ENCODE assay signal across 17 cellular contexts in genomic region chr17:13918247-13918646, GRCh38.
DNase-seq lines count a peak whose midpoint lies in the region; ATAC-seq and TF ChIP-seq lines count a peak whose summit lies in the region.
"Had no signal": no experiment of that assay in that cellular context is flagged by ENCODE, and none has a peak within 500 bp of the region (broad histone marks: within the 10 kb centered on the region; RNA-seq: fewer than 3 reads in every experiment).

No MANE protein-coding gene starts in this region.

- TF ChIP-seq CTCF in OCI-LY1 (IDR thresholded peaks at IDR 0.05; ENCODE audit: low read length) = no peak

- H3K4me3 Mint-ChIP-seq in naive B cell = peak overlapping the region in 6 of 8 donors; percentile 57 to 77 (median 72)
- H3K4me3 Mint-ChIP-seq: CD4-positive, alpha-beta T cell; HFFc6 had no signal

- 0 out of 22 replicates have a peak overlapping the region, but pooled peaks of 1 of the 11 experiments have one; percentile 5 for H3K27ac ChIP-seq in BLaER1 treated with 17β-estradiol and CSF1 and Interleukin-3, amounts not matched to agents 10 nM and 100 nM
- H3K27ac ChIP-seq in OCI-LY1 (ENCODE audit: low read depth, low read length, poor library complexity, severe bottlenecking) = peak overlapping the region; percentile 86

- intact Hi-C loops in posterior cingulate gyrus (cut with DNase I) = no loop called here

- H3K9ac ChIP-seq in BLaER1 treated with 17β-estradiol and CSF1 and Interleukin-3, amounts not matched to agents 10 nM and 100 nM = no peak overlapping the region
- no peak overlapping the region for H3K9ac ChIP-seq in OCI-LY1 (ENCODE audit: low read length)

- peaks cover 0 to 5% (median under 1%) of the 10 kb centered on the region in 11 experiments; a peak in 7 of 22 replicates for H3K9me3 ChIP-seq in BLaER1 treated with 17β-estradiol and CSF1 and Interleukin-3, amounts not matched to agents 10 nM and 100 nM (replicated peaks in 1 of 11)
- H3K9me3 ChIP-seq in OCI-LY1 (ENCODE audit: low read length) = no peaks in the 10 kb centered on the region
- H3K9me3 ChIP-seq: Caco-2 had no signal

- H3K9me3 Mint-ChIP-seq in naive B cell = peaks cover 0 to 3% (median 0%) of the 10 kb centered on the region in 7 donors
- H3K9me3 Mint-ChIP-seq: CD4-positive, alpha-beta T cell; HFFc6 had no signal

- ATAC-seq in left lobe of liver (peak; percentile 75), naive B cell (ENCODE audit: low read depth in 2 of 2) (no peak), GM19035 (IDR thresholded peaks at IDR 0.05; ENCODE audit: unreplicated experiment) (no peak)
- ATAC-seq: HCT116 had no signal

- H3K36me3 Mint-ChIP-seq in naive B cell = no peaks in the 10 kb centered on the region

- no peaks in the 10 kb centered on the region for H3K27me3 ChIP-seq in BLaER1 treated with 17β-estradiol and CSF1 and Interleukin-3, amounts not matched to agents 10 nM and 100 nM
- no peaks in the 10 kb centered on the region for H3K27me3 ChIP-seq in OCI-LY1 (ENCODE audit: insufficient read depth, low read length)

- no peaks in the 10 kb centered on the region for H3K79me2 ChIP-seq in OCI-LY1 (ENCODE audit: insufficient read depth, low read length)

- no peaks in the 10 kb centered on the region for H3K9me2 ChIP-seq in OCI-LY1 (ENCODE audit: low read depth, low read length)

- peak overlapping the region in 8 of 11 experiments; percentile 2 to 84 (median 50); a peak in 10 of 22 replicates for H3K4me2 ChIP-seq in BLaER1 treated with 17β-estradiol and CSF1 and Interleukin-3, amounts not matched to agents 10 nM and 100 nM
- peak overlapping the region; percentile 39; the same call in 1 of the 2 replicates for H3K4me2 ChIP-seq in OCI-LY1 (ENCODE audit: low read length)

- no peak overlapping the region for H2AFZ ChIP-seq in OCI-LY1 (ENCODE audit: low read length)

- H3K36me3 ChIP-seq in BLaER1 treated with 17β-estradiol and CSF1 and Interleukin-3, amounts not matched to agents 10 nM and 100 nM = no peaks in the 10 kb centered on the region; a peak in 1 of 22 replicates
- H3K36me3 ChIP-seq in OCI-LY1 (ENCODE audit: insufficient read depth, low read length) = no peaks in the 10 kb centered on the region

- peak overlapping the region; percentile 48 to 95 (median 86) for H3K27ac Mint-ChIP-seq in naive B cell
- H3K27ac Mint-ChIP-seq: CD4-positive, alpha-beta T cell; HFFc6 had no signal

- H3K27me3 Mint-ChIP-seq in naive B cell = no peaks in the 10 kb centered on the region
- H3K27me3 Mint-ChIP-seq: CD4-positive, alpha-beta T cell had no signal

- H3K4me1 Mint-ChIP-seq in naive B cell = peaks cover 50 to 86% (median 62%) of the 10 kb centered on the region in 3 donors

- no peaks in the 10 kb centered on the region for H3F3A ChIP-seq in OCI-LY1 (ENCODE audit: insufficient read depth, low read length)

- no peak for DNase-seq in left lobe of liver (ENCODE audit: low spot score)
- DNase-seq in naive B cell = no peak
- no peak for DNase-seq in activated CD4-positive, alpha-beta T cell treated with anti-CD3 and anti-CD28 coated beads for 4 hours
- no peak for DNase-seq in posterior cingulate gyrus
- no peak for DNase-seq in activated CD4-positive, alpha-beta T cell treated with anti-CD3 and anti-CD28 coated beads, Interleukin-2, amount 50 U/mL, for 1 hour
- DNase-seq: 8988T; C1 segment of cervical spinal cord; Caco-2; CD4-positive, alpha-beta T cell; GDM1; GOT3; H7; HFFc6 had no signal

- no peaks in the 10 kb centered on the region for H4K20me1 ChIP-seq in BLaER1 treated with 17β-estradiol and CSF1 and Interleukin-3, amounts not matched to agents 10 nM and 100 nM
- no peaks in the 10 kb centered on the region for H4K20me1 ChIP-seq in OCI-LY1 (ENCODE audit: insufficient read depth, low read length)

- H3K4me3 ChIP-seq in BLaER1 treated with 17β-estradiol and CSF1 and Interleukin-3, amounts not matched to agents 10 nM and 100 nM = no peak overlapping the region
- no peak overlapping the region for H3K4me3 ChIP-seq in OCI-LY1 (ENCODE audit: low read depth, low read length, poor library complexity, severe bottlenecking)

- peaks cover 7 to 74% (median 21%) of the 10 kb centered on the region in 10 experiments; a peak in 18 of 20 replicates for H3K4me1 ChIP-seq in BLaER1 treated with 17β-estradiol and CSF1 and Interleukin-3, amounts not matched to agents 10 nM and 100 nM
- peaks cover 70% of the 10 kb centered on the region for H3K4me1 ChIP-seq in OCI-LY1 (ENCODE audit: insufficient read depth, low read length, severe bottlenecking)
- H3K4me1 ChIP-seq: Caco-2 had no signal
